17 cellular contexts compared by ENCODE assay signal in the genomic region with DNA sequence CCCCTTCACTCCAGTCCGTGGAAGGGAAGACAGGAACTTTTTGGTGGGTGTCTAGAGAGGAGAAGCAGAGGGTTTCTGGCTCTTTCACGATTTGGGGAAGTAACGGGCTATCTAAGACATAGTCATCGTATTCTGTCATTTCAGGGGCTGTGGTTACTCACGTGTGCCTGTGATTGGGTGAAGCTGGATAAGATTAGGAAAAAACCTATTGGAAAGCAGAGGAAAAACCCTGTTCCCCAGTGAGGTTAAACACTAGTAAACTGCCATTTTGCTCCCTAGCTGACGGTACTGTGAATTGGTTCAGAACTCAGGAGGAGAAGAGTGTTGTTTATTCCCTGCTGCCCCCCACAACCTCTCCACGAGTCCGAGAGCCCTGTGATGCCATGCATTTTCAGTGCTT. TPM values are rescaled to one million over a fixed set of nuclear protein-coding genes. Genes with fewer than 3 reads are reported as not detected.
"Had no signal": no experiment of that assay in that cellular context is flagged by ENCODE, and none has a peak within 500 bp of the region (broad histone marks: within the 10 kb centered on the region; RNA-seq: fewer than 3 reads in every experiment).

No MANE protein-coding gene starts in this region.

- H3K27me3 ChIP-seq: ascending aorta, transverse colon had no signal

- ATAC-seq: activated CD4-positive, alpha-beta T cell treated with anti-CD3 and anti-CD28 coated beads for 36 hours; activated naive CD8-positive, alpha-beta T cell treated with anti-CD3 and anti-CD28 coated beads, Interleukin-2, amount 50 U/mL, for 24 hours; lower lobe of right lung; naive thymus-derived CD8-positive, alpha-beta T cell; T-helper 17 cell had no signal

- H3K9me3 ChIP-seq: ascending aorta, esophagus muscularis mucosa, lower lobe of right lung, transverse colon had no signal

- H3K4me1 ChIP-seq: ascending aorta, esophagus muscularis mucosa, lower lobe of right lung had no signal

- H3K27ac ChIP-seq: ascending aorta, esophagus muscularis mucosa, lower lobe of right lung, transverse colon had no signal

- H3K4me3 Mint-ChIP-seq: activated CD4-positive, alpha-beta memory T cell treated with anti-CD3 and anti-CD28 coated beads, Interleukin-2, amount 10 ng/mL, durations not matched to agents 7 days and 5 days; activated CD4-positive, alpha-beta T cell treated with anti-CD3 and anti-CD28 coated beads for 36 hours; activated naive CD8-positive, alpha-beta T cell treated with anti-CD3 and anti-CD28 coated beads, Interleukin-2, amount 50 U/mL, for 24 hours; immature natural killer cell; naive thymus-derived CD8-positive, alpha-beta T cell; T-helper 17 cell had no signal

- H3K27ac Mint-ChIP-seq: activated CD4-positive, alpha-beta memory T cell treated with anti-CD3 and anti-CD28 coated beads, Interleukin-2, amount 10 ng/mL, durations not matched to agents 7 days and 5 days; activated CD4-positive, alpha-beta T cell treated with anti-CD3 and anti-CD28 coated beads for 36 hours; activated naive CD8-positive, alpha-beta T cell treated with anti-CD3 and anti-CD28 coated beads, Interleukin-2, amount 50 U/mL, for 24 hours; immature natural killer cell; naive thymus-derived CD8-positive, alpha-beta T cell; T-helper 17 cell had no signal

- H3K4me3 ChIP-seq: ascending aorta, esophagus muscularis mucosa, lower lobe of right lung, transverse colon had no signal

- H3K36me3 Mint-ChIP-seq: immature natural killer cell; naive thymus-derived CD8-positive, alpha-beta T cell had no signal

- H3K9me3 Mint-ChIP-seq: activated CD4-positive, alpha-beta memory T cell treated with anti-CD3 and anti-CD28 coated beads, Interleukin-2, amount 10 ng/mL, durations not matched to agents 7 days and 5 days; activated naive CD8-positive, alpha-beta T cell treated with anti-CD3 and anti-CD28 coated beads, Interleukin-2, amount 50 U/mL, for 24 hours; immature natural killer cell; naive thymus-derived CD8-positive, alpha-beta T cell had no signal

- DNase-seq: activated CD4-positive, alpha-beta memory T cell treated with anti-CD3 and anti-CD28 coated beads, Interleukin-2, amount 10 ng/mL, durations not matched to agents 7 days and 5 days; activated CD4-positive, alpha-beta T cell treated with anti-CD3 and anti-CD28 coated beads for 36 hours; activated naive CD4-positive, alpha-beta T cell; activated naive CD8-positive, alpha-beta T cell treated with anti-CD3 and anti-CD28 coated beads, Interleukin-2, amount 50 U/mL, for 24 hours; glutamatergic neuron; immature natural killer cell; lower lobe of right lung; naive thymus-derived CD8-positive, alpha-beta T cell; stimulated activated CD4-positive, alpha-beta T cell treated with anti-CD3 and anti-CD28 coated beads, Interleukin-12 subunit alpha, Interleukin-12 subunit beta, amount 100 ng/mL, for 4 hours; stimulated activated naive CD4-positive, alpha-beta T cell; substantia nigra; T-helper 17 cell; transverse colon had no signal

- H3K4me1 Mint-ChIP-seq: activated CD4-positive, alpha-beta memory T cell treated with anti-CD3 and anti-CD28 coated beads, Interleukin-2, amount 10 ng/mL, durations not matched to agents 7 days and 5 days; activated CD4-positive, alpha-beta T cell treated with anti-CD3 and anti-CD28 coated beads for 36 hours; activated naive CD8-positive, alpha-beta T cell treated with anti-CD3 and anti-CD28 coated beads, Interleukin-2, amount 50 U/mL, for 24 hours; immature natural killer cell; naive thymus-derived CD8-positive, alpha-beta T cell; T-helper 17 cell had no signal

- H3K36me3 ChIP-seq: ascending aorta, esophagus muscularis mucosa, lower lobe of right lung, transverse colon had no signal

RNA-seq across cellular contexts. Expression of gene ROR2, which starts 45.0 kb away (rescaled TPM):
- total RNA-seq: activated CD4-positive, alpha-beta T cell treated with anti-CD3 and anti-CD28 coated beads for 36 hours; mononuclear cell; naive thymus-derived CD8-positive, alpha-beta T cell; pulmonary artery endothelial cell had no signal
